8 cellular contexts compared by ENCODE assay signal in genomic region chr1:39398278-39399010, GRCh38.
DNase-seq lines count a peak whose midpoint lies in the region; ATAC-seq and TF ChIP-seq lines count a peak whose summit lies in the region.

No MANE protein-coding gene starts in this region.

- CTCF ChIA-PET in activated CD8-positive, alpha-beta T cell treated with anti-CD3 and anti-CD28 coated beads for 36 hours (lab: Charles Lee), result interaction anchor here (0.7 to 5.0 kb wide), 5 partner anchors 9 to 287 kb away, joined by 3 to 44 read pairs (median 5); no protein-coding TSS in a partner anchor

- H3K27me3 ChIP-seq in neural progenitor cell (no peaks in the 10 kb centered on the region), aorta (ENCODE audit: control insufficient read depth in 1 of 2, insufficient read depth in 2 of 2, low read length in 1 of 2) (no peaks in the 10 kb centered on the region)

- H4K20me1 ChIP-seq in neural progenitor cell (ENCODE audit: low read depth), result peaks cover 50% of the 10 kb centered on the region

- no peak overlapping the region for H3K9ac ChIP-seq in neural progenitor cell

- H3K27ac ChIP-seq in neural progenitor cell (no peak overlapping the region), aorta (ENCODE audit: low read depth in 1 of 2, low read length in 2 of 2) (peak overlapping the region; percentile 39 to 95)

- no peaks in the 10 kb centered on the region for H3F3A ChIP-seq in neural progenitor cell (ENCODE audit: low read depth)

- no peak for TF ChIP-seq CTCF in activated CD8-positive, alpha-beta T cell treated with anti-CD3 and anti-CD28 coated beads for 36 hours (IDR thresholded peaks at IDR 0.05)
- no peak for TF ChIP-seq CTCF in neural progenitor cell (IDR thresholded peaks at IDR 0.05)

- H3K4me3 Mint-ChIP-seq in activated CD8-positive, alpha-beta T cell treated with anti-CD3 and anti-CD28 coated beads for 36 hours, result no peak overlapping the region
- H3K4me3 Mint-ChIP-seq in neural progenitor cell, result peak overlapping the region; percentile 31

- H3K4me3 ChIP-seq in neural progenitor cell, result no peak overlapping the region
- H3K4me3 ChIP-seq in aorta (ENCODE audit: low read length in 2 of 2), result no peak overlapping the region

- intact Hi-C loops in activated CD8-positive, alpha-beta T cell treated with anti-CD3 and anti-CD28 coated beads for 36 hours (cut with micrococcal nuclease), result no loop called here
- intact Hi-C loops in aorta (cut with DNase I), result no loop called here

- no peak overlapping the region for H3K4me2 ChIP-seq in neural progenitor cell

- POLR2A ChIA-PET in activated CD8-positive, alpha-beta T cell treated with anti-CD3 and anti-CD28 coated beads for 36 hours (lab: Charles Lee), result interaction anchor here (0.7 to 1.3 kb wide), 3 partner anchors 10 to 185 kb away, joined by 3 to 5 read pairs (median 4); no protein-coding TSS in a partner anchor

- no peaks in the 10 kb centered on the region for H3K9me3 Mint-ChIP-seq in activated CD8-positive, alpha-beta T cell treated with anti-CD3 and anti-CD28 coated beads for 36 hours
- H3K9me3 Mint-ChIP-seq in neural progenitor cell, result no peaks in the 10 kb centered on the region

- no peaks in the 10 kb centered on the region for H3K36me3 ChIP-seq in neural progenitor cell
- no peaks in the 10 kb centered on the region for H3K36me3 ChIP-seq in aorta (ENCODE audit: control insufficient read depth in 1 of 2, insufficient read depth in 2 of 2, low read length in 1 of 2)

- peaks cover 54% of the 10 kb centered on the region for H3K4me1 Mint-ChIP-seq in activated CD8-positive, alpha-beta T cell treated with anti-CD3 and anti-CD28 coated beads for 36 hours (ENCODE audit: low read depth)
- H3K4me1 Mint-ChIP-seq in neural progenitor cell, result peaks cover 56% of the 10 kb centered on the region

- H3K27me3 Mint-ChIP-seq in activated CD8-positive, alpha-beta T cell treated with anti-CD3 and anti-CD28 coated beads for 36 hours, result no peaks in the 10 kb centered on the region
- peaks cover 2% of the 10 kb centered on the region for H3K27me3 Mint-ChIP-seq in neural progenitor cell (ENCODE audit: insufficient read depth, low read depth)

- WGBS in aorta, 2 donors, result 1 to 5% methylated on average over 6 of the region's 6 CpGs

- DNase-seq in EH (ENCODE audit: low read depth) (peak; percentile 99), LoVo (ENCODE audit: low spot score) (peak; percentile 96), fibroblast of peridontal ligament (ENCODE audit: extremely low read depth) (peak; percentile 97), neural progenitor cell (ENCODE audit: low spot score) (peak; percentile 22), aorta (peak; percentile 75 to 77), NCI-H2081 (lab: John Stamatoyannopoulos, UW) (no peak)
- DNase-seq in activated CD8-positive, alpha-beta T cell treated with anti-CD3 and anti-CD28 coated beads for 36 hours, result peak; percentile 44

- H3K79me2 ChIP-seq in neural progenitor cell (ENCODE audit: low read depth), result peaks cover 54% of the 10 kb centered on the region

- H3K9me3 ChIP-seq in neural progenitor cell (ENCODE audit: low read depth), result no peaks in the 10 kb centered on the region
- no peaks in the 10 kb centered on the region for H3K9me3 ChIP-seq in aorta (ENCODE audit: control insufficient read depth, low read length)

- no peak overlapping the region for H2AFZ ChIP-seq in neural progenitor cell (replicated peaks)

- H3K4me1 ChIP-seq in neural progenitor cell, result peaks cover 22% of the 10 kb centered on the region
- peaks cover 8 to 13% of the 10 kb centered on the region in 2 donors for H3K4me1 ChIP-seq in aorta (ENCODE audit: control insufficient read depth in 1 of 2, insufficient read depth in 2 of 2, low read length in 2 of 2)

- peak; percentile 77 for ATAC-seq in activated CD8-positive, alpha-beta T cell treated with anti-CD3 and anti-CD28 coated beads for 36 hours
- ATAC-seq in aorta (ENCODE audit: low FRiP score) (peak; percentile 86), HG03342 (IDR thresholded peaks at IDR 0.05; ENCODE audit: unreplicated experiment) (no peak)

- peaks cover 14% of the 10 kb centered on the region for H3K36me3 Mint-ChIP-seq in activated CD8-positive, alpha-beta T cell treated with anti-CD3 and anti-CD28 coated beads for 36 hours (ENCODE audit: low read depth)
- H3K36me3 Mint-ChIP-seq in neural progenitor cell, result peaks cover 3% of the 10 kb centered on the region

- H3K27ac Mint-ChIP-seq in activated CD8-positive, alpha-beta T cell treated with anti-CD3 and anti-CD28 coated beads for 36 hours, result peak overlapping the region; percentile 58
- peak overlapping the region; percentile 86 for H3K27ac Mint-ChIP-seq in neural progenitor cell

Comparison
In these comparisons a context has a peak if more than half of its experiments do, and no peak if none do; other contexts are left out.
1. DNase-seq: peak in EH (single experiment), LoVo (single experiment), activated CD8-positive, alpha-beta T cell treated with anti-CD3 and anti-CD28 coated beads for 36 hours (single experiment), fibroblast of peridontal ligament (single experiment), neural progenitor cell (single experiment) and aorta (2 of 2); none in NCI-H2081 (0 of 2).